ENCODE assay signal across 8 cellular contexts in genomic region chr5:132556511-132557424, GRCh38. TPM values are rescaled to one million over a fixed set of nuclear protein-coding genes. Genes with fewer than 3 reads are reported as not detected.
DNase-seq lines count a peak whose midpoint lies in the region; ATAC-seq and TF ChIP-seq lines count a peak whose summit lies in the region.

Gene RAD50, plus strand, starts transcription at chr5:132556977. Its CDS starts 348 bp downstream, at chr5:132557325.

- peak within 1 kb of the TSS; percentile 95 for H3K4me3 Mint-ChIP-seq in CD4-positive, alpha-beta T cell
- H3K4me3 Mint-ChIP-seq in activated CD4-positive, alpha-beta memory T cell treated with anti-CD3 and anti-CD28 coated beads, Interleukin-2, amount 10 ng/mL, durations not matched to agents 7 days and 5 days = peak within 1 kb of the TSS; percentile 96

- POLR2A ChIA-PET in CD4-positive, alpha-beta T cell (lab: Charles Lee) = interaction anchor here (0.8 to 1.8 kb wide), 22 partner anchors 9 to 1669 kb away, joined by 3 to 24 read pairs (median 5); partner anchors contain the start of genes AFF4, CCNI2, GDF9 and HSPA4
- POLR2A ChIA-PET in activated CD4-positive, alpha-beta memory T cell treated with anti-CD3 and anti-CD28 coated beads, Interleukin-2, amount 10 ng/mL, durations not matched to agents 7 days and 5 days (lab: Charles Lee) = interaction anchor here (0.5 to 2.6 kb wide), 18 partner anchors 11 to 471 kb away, joined by 3 to 12 read pairs (median 4); partner anchors contain the start of genes CCNI2, IL13, IL4 and IRF1

- 9 to 15% methylated on average over 27 to 48 of the region's 60 CpGs for WGBS in lower leg skin, 2 donors

- TF ChIP-seq CTCF in CD4-positive, alpha-beta T cell (IDR thresholded peaks at IDR 0.05) = no peak
- TF ChIP-seq CTCF in lower leg skin (IDR thresholded peaks at IDR 0.05) = no peak

- H3K9ac ChIP-seq in duodenal mucosa (ENCODE audit: low read depth in 1 of 2, low read length in 2 of 2) = peak within 1 kb of the TSS; percentile 78 to 91

- peak; percentile 79 to 91 (median 86) for DNase-seq in CD4-positive, alpha-beta T cell
- DNase-seq in NCI-H82 treated with DMSO at 0.1 percent for 48 hours (lab: John Stamatoyannopoulos, UW; ENCODE audit: unreplicated experiment) (peak; percentile 44), lower leg skin (ENCODE audit: low spot score in 2 of 2) (peak; percentile 88 to 97)
- peak; percentile 96 for DNase-seq in activated CD4-positive, alpha-beta memory T cell treated with anti-CD3 and anti-CD28 coated beads, Interleukin-2, amount 10 ng/mL, durations not matched to agents 7 days and 5 days
- DNase-seq in stimulated activated CD4-positive, alpha-beta T cell treated with anti-CD3 and anti-CD28 coated beads, Interleukin-4, amount 100 ng/mL, for 4 hours = peak; percentile 90 to 92

- H3K9me3 ChIP-seq in CD4-positive, alpha-beta T cell (ENCODE audit: control insufficient read depth, low read length) = no peaks in the 10 kb centered on the region
- no peaks in the 10 kb centered on the region for H3K9me3 ChIP-seq in duodenal mucosa (ENCODE audit: control insufficient read depth in 1 of 2, low read length in 2 of 2)

- peak within 1 kb of the TSS; percentile 98 for H3K27ac Mint-ChIP-seq in CD4-positive, alpha-beta T cell
- H3K27ac Mint-ChIP-seq in activated CD4-positive, alpha-beta memory T cell treated with anti-CD3 and anti-CD28 coated beads, Interleukin-2, amount 10 ng/mL, durations not matched to agents 7 days and 5 days = peak within 1 kb of the TSS; percentile 83

- H3K4me3 ChIP-seq in duodenal mucosa (ENCODE audit: low read depth in 1 of 2, low read length in 2 of 2) (peak within 1 kb of the TSS; percentile 89 to 92), lower leg skin (ENCODE audit: low read depth, poor library complexity, severe bottlenecking) (peak within 1 kb of the TSS; percentile 82)

- intact Hi-C loops in CD4-positive, alpha-beta T cell (cut with DNase I, micrococcal nuclease) = loop anchor here in 1 of 2 experiments (5.0 to 10.0 kb wide), 3 partner anchors 181 to 498 kb away; partner anchors contain the start of genes GDF9, HSPA4, KIF3A and UQCRQ
- intact Hi-C loops in lower leg skin (cut with DNase I; ENCODE audit: low total_unique reads) = no loop called here

- peaks cover 5% of the 10 kb centered on the region for H3K9me3 Mint-ChIP-seq in CD4-positive, alpha-beta T cell
- no peaks in the 10 kb centered on the region for H3K9me3 Mint-ChIP-seq in activated CD4-positive, alpha-beta memory T cell treated with anti-CD3 and anti-CD28 coated beads, Interleukin-2, amount 10 ng/mL, durations not matched to agents 7 days and 5 days

- H3K4me1 ChIP-seq in duodenal mucosa (ENCODE audit: control insufficient read depth in 1 of 2, insufficient read depth in 2 of 2, low read length in 2 of 2) = peaks cover 7 to 14% of the 10 kb centered on the region in 2 donors

- peaks cover 2 to 18% of the 10 kb centered on the region in 2 donors for H3K36me3 ChIP-seq in duodenal mucosa (ENCODE audit: control insufficient read depth in 1 of 2, insufficient read depth in 2 of 2, low read length in 2 of 2)

- CTCF ChIA-PET in CD4-positive, alpha-beta T cell (lab: Charles Lee) = interaction anchor here (1.1 kb wide), 1 partner anchor 30 kb away, joined by 3 read pairs; no protein-coding TSS in a partner anchor
- CTCF ChIA-PET in activated CD4-positive, alpha-beta memory T cell treated with anti-CD3 and anti-CD28 coated beads, Interleukin-2, amount 10 ng/mL, durations not matched to agents 7 days and 5 days (lab: Charles Lee) = interaction anchor here (1.1 to 1.6 kb wide), 2 partner anchors 118 to 162 kb away, joined by 3 to 4 read pairs; no protein-coding TSS in a partner anchor

- peaks cover 43% of the 10 kb centered on the region for H3K4me1 Mint-ChIP-seq in CD4-positive, alpha-beta T cell (ENCODE audit: low read depth)
- H3K4me1 Mint-ChIP-seq in activated CD4-positive, alpha-beta memory T cell treated with anti-CD3 and anti-CD28 coated beads, Interleukin-2, amount 10 ng/mL, durations not matched to agents 7 days and 5 days = peaks cover 28% of the 10 kb centered on the region

- TF ChIP-seq POLR2A in lower leg skin (IDR thresholded peaks at IDR 0.05) = peak in 1 of 2 donors; percentile 58

- H3K36me3 Mint-ChIP-seq in CD4-positive, alpha-beta T cell (ENCODE audit: low read depth) = peaks cover 29% of the 10 kb centered on the region
- H3K36me3 Mint-ChIP-seq in activated CD4-positive, alpha-beta memory T cell treated with anti-CD3 and anti-CD28 coated beads, Interleukin-2, amount 10 ng/mL, durations not matched to agents 7 days and 5 days (ENCODE audit: low read depth) = peaks cover 19% of the 10 kb centered on the region

- no peaks in the 10 kb centered on the region for H3K27me3 ChIP-seq in CD4-positive, alpha-beta T cell (ENCODE audit: control insufficient read depth, insufficient read depth, low read length)
- no peaks in the 10 kb centered on the region for H3K27me3 ChIP-seq in duodenal mucosa (ENCODE audit: control insufficient read depth in 1 of 2, insufficient read depth in 2 of 2, low read length in 2 of 2)

- ATAC-seq in CD4-positive, alpha-beta T cell (ENCODE audit: poor library complexity) = peak; percentile 94
- ATAC-seq in GM19452 (IDR thresholded peaks at IDR 0.05; ENCODE audit: unreplicated experiment) (peak; percentile 98), HG03575 (IDR thresholded peaks at IDR 0.05; ENCODE audit: extremely low read depth, insufficient number of reproducible peaks, low FRiP score, unreplicated experiment) (peak; percentile 35)

- H3K27me3 Mint-ChIP-seq in CD4-positive, alpha-beta T cell = no peaks in the 10 kb centered on the region
- H3K27me3 Mint-ChIP-seq in activated CD4-positive, alpha-beta memory T cell treated with anti-CD3 and anti-CD28 coated beads, Interleukin-2, amount 10 ng/mL, durations not matched to agents 7 days and 5 days = no peaks in the 10 kb centered on the region

- H3K27ac ChIP-seq in CD4-positive, alpha-beta T cell (ENCODE audit: low read depth, low read length) = peak within 1 kb of the TSS; percentile 76
- peak within 1 kb of the TSS; percentile 76 for H3K27ac ChIP-seq in duodenal mucosa (ENCODE audit: low read depth, low read length)

RNA-seq across cellular contexts. Expression of gene RAD50, which starts in this region (rescaled TPM):
- total RNA-seq in CD4-positive, alpha-beta T cell = 10 to 100 TPM; 12.7 to 13.4 TPM
- total RNA-seq in activated CD4-positive, alpha-beta memory T cell treated with anti-CD3 and anti-CD28 coated beads, Interleukin-2, amount 10 ng/mL, durations not matched to agents 7 days and 5 days = 10 to 100 TPM; 35.6 to 38.9 TPM
- 10 to 100 TPM; 21.7 to 37.1 (median 24.6) TPM for total RNA-seq in lower leg skin

Comparison
In these comparisons a context has a peak if more than half of its experiments do, and no peak if none do; other contexts are left out.
1. Peak in every context shown above with its lines: DNase-seq, ATAC-seq, H3K4me3 ChIP-seq and H3K27ac ChIP-seq.
2. ATAC-seq: peak in every context shown above with its lines; median percentile 98 in GM19452; 94 in CD4-positive, alpha-beta T cell; 35 in HG03575.
3. DNase-seq: peak in every context shown above with its lines; median percentile 96 in activated CD4-positive, alpha-beta memory T cell treated with anti-CD3 and anti-CD28 coated beads, Interleukin-2, amount 10 ng/mL, durations not matched to agents 7 days and 5 days; 92 in lower leg skin; 91 in stimulated activated CD4-positive, alpha-beta T cell treated with anti-CD3 and anti-CD28 coated beads, Interleukin-4, amount 100 ng/mL, for 4 hours; 86 in CD4-positive, alpha-beta T cell; 44 in NCI-H82 treated with DMSO at 0.1 percent for 48 hours.